ENCODE assay signal across 8 cellular contexts in genomic region chr2:174335605-174336402, GRCh38. TPM values are rescaled to one million over a fixed set of nuclear protein-coding genes. Genes with fewer than 3 reads are reported as not detected.
DNase-seq lines count a peak whose midpoint lies in the region; ATAC-seq and TF ChIP-seq lines count a peak whose summit lies in the region.
"Had no signal": no experiment of that assay in that cellular context is flagged by ENCODE, and none has a peak within 500 bp of the region (broad histone marks: within the 10 kb centered on the region; RNA-seq: fewer than 3 reads in every experiment).

No MANE protein-coding gene starts in this region.

- peak; percentile 18 for ATAC-seq in left lung

- H3K4me3 ChIP-seq in HL-60 (replicated peaks; ENCODE audit: insufficient read depth, low read length) (peak overlapping the region; percentile 47), left lung (peak overlapping the region in 1 of 2 donors; percentile 36)

- no peak overlapping the region for H3K27ac ChIP-seq in HL-60 (replicated peaks)
- H3K27ac ChIP-seq in left lung = no peak overlapping the region

- TF ChIP-seq CTCF in HL-60 (IDR thresholded peaks at IDR 0.05; ENCODE audit: insufficient read depth, low read length) = no peak
- TF ChIP-seq CTCF in left lung (IDR thresholded peaks at IDR 0.05) = no peak

- DNase-seq in ELR (ENCODE audit: low read depth) = peak; percentile 50
- no peak for DNase-seq in HL-60 (ENCODE audit: low read depth in 1 of 2, low spot score in 1 of 2)
- peak in 1 of 2 donors; percentile 79 for DNase-seq in left lung
- no peak for DNase-seq in NCI-H2171 treated with DMSO at 0.1 percent for 48 hours (lab: John Stamatoyannopoulos, UW)
- DNase-seq in HuH-7 (ENCODE audit: low spot score) = no peak
- no peak for DNase-seq in epidermal melanocyte (ENCODE audit: insufficient read length, low spot score)

- H3K36me3 ChIP-seq in left lung = no peaks in the 10 kb centered on the region

- no peaks in the 10 kb centered on the region for H3K36me3 Mint-ChIP-seq in activated naive CD4-positive, alpha-beta T cell treated with anti-CD3 and anti-CD28 coated beads, Interleukin-2, amount 50 U/mL, for 24 hours

- peaks cover 53% of the 10 kb centered on the region for H3K27me3 Mint-ChIP-seq in activated naive CD4-positive, alpha-beta T cell treated with anti-CD3 and anti-CD28 coated beads, Interleukin-2, amount 50 U/mL, for 24 hours

- H3K27ac Mint-ChIP-seq in activated naive CD4-positive, alpha-beta T cell treated with anti-CD3 and anti-CD28 coated beads, Interleukin-2, amount 50 U/mL, for 24 hours = peak overlapping the region; percentile 91

- peaks cover 24 to 64% of the 10 kb centered on the region in 2 donors for H3K4me1 ChIP-seq in left lung

- H3K9me3 Mint-ChIP-seq in activated naive CD4-positive, alpha-beta T cell treated with anti-CD3 and anti-CD28 coated beads, Interleukin-2, amount 50 U/mL, for 24 hours = no peaks in the 10 kb centered on the region

- H3K4me3 Mint-ChIP-seq in activated naive CD4-positive, alpha-beta T cell treated with anti-CD3 and anti-CD28 coated beads, Interleukin-2, amount 50 U/mL, for 24 hours = peak overlapping the region; percentile 49

- no peaks in the 10 kb centered on the region for H3K9me3 ChIP-seq in left lung

- H3K4me1 Mint-ChIP-seq in activated naive CD4-positive, alpha-beta T cell treated with anti-CD3 and anti-CD28 coated beads, Interleukin-2, amount 50 U/mL, for 24 hours = peaks cover 38% of the 10 kb centered on the region

- intact Hi-C loops in left lung (cut with DNase I) = no loop called here

- H3K27me3 ChIP-seq in HL-60 (ENCODE audit: insufficient read depth, poor library complexity, severe bottlenecking) (peaks cover 90% of the 10 kb centered on the region), left lung (peaks cover 100% of the 10 kb centered on the region in 2 donors)

RNA-seq across cellular contexts. Expression of gene SP9, which starts 1.1 kb away (rescaled TPM):
- total RNA-seq in left lung = not detected
- total RNA-seq: T-helper 2 cell treated with Interferon-gamma antibody and Interleukin-4, amounts not matched to agents 100 ng/mL and 5 ng/mL, for 36 hours had no signal

RNA-seq across cellular contexts. Expression of gene SCRN3, which starts 59.7 kb away (rescaled TPM):
- total RNA-seq in left lung = 10 to 100 TPM; 22.6 to 31.9 TPM
